8 cellular contexts compared by ENCODE assay signal in genomic region chr17:40177275-40177874, GRCh38. TPM values are rescaled to one million over a fixed set of nuclear protein-coding genes. Genes with fewer than 3 reads are reported as not detected.
DNase-seq lines count a peak whose midpoint lies in the region; ATAC-seq and TF ChIP-seq lines count a peak whose summit lies in the region.

Gene RAPGEFL1 (plus strand): TSS chr17:40177470. CDS start chr17:40177862, 392 bp downstream.

- no peaks in the 10 kb centered on the region for H4K20me1 ChIP-seq in HCT116 (ENCODE audit: insufficient read depth)

- TF ChIP-seq CTCF in CD14-positive monocyte (IDR thresholded peaks at IDR 0.05) = no peak
- TF ChIP-seq CTCF in HCT116 (IDR thresholded peaks at IDR 0.05 in 2 of 3, conservative IDR thresholded peaks at IDR 0.05 in 1 of 3; ENCODE audit: borderline replicate concordance in 1 of 3, insufficient read depth in 1 of 3, low read depth in 2 of 3, low read length in 2 of 3) = no peak
- TF ChIP-seq CTCF in epithelial cell of proximal tubule (conservative IDR thresholded peaks at IDR 0.05; ENCODE audit: low read depth, low read length) = no peak

- peaks cover 0 to 3% (median 0%) of the 10 kb centered on the region in 7 donors for H3K9me3 Mint-ChIP-seq in CD14-positive monocyte

- no peaks in the 10 kb centered on the region for H3K79me2 ChIP-seq in HCT116 (ENCODE audit: insufficient read depth, low read length)

- no peak for TF ChIP-seq POLR2A in HCT116 (IDR thresholded peaks at IDR 0.05; ENCODE audit: borderline replicate concordance, extremely low read depth, insufficient read depth, insufficient read length)

- H3K36me3 Mint-ChIP-seq in CD14-positive monocyte = peaks cover 35 to 47% of the 10 kb centered on the region in 2 donors

- no peak within 1 kb of the TSS for H2AFZ ChIP-seq in HCT116 (ENCODE audit: low read depth, low read length, poor library complexity, severe bottlenecking)

- no peak for TF ChIP-seq RAD21 in HCT116 (IDR thresholded peaks at IDR 0.05; ENCODE audit: low read depth)

- RAD21 ChIA-PET in HCT116 (lab: Charles Lee; ENCODE audit: low non-redundant PET in 1 of 2, low total read pairs in 2 of 2, uncharacterized antibody in 2 of 2, unreplicated experiment in 2 of 2) = no interaction called here

- BruUV-seq in HCT116 (replicated peaks; lab: Mats Ljungman, UMichigan) = no TSS peak

- H3K4me1 Mint-ChIP-seq in CD14-positive monocyte = peaks cover 9% of the 10 kb centered on the region

- H3K4me2 ChIP-seq in HCT116 (ENCODE audit: low read length) = peak within 1 kb of the TSS; percentile 67

- peak; percentile 69 for DNase-seq in CD14-positive monocyte (ENCODE audit: low spot score)
- DNase-seq in HCT116 (ENCODE audit: low read depth, low spot score) = no peak
- DNase-seq in NCI-H774 (lab: John Stamatoyannopoulos, UW) = peak; percentile 64
- DNase-seq in activated T-cell treated with anti-CD3 and anti-CD28 coated beads for 48 hours (ENCODE audit: low read depth) = peak; percentile 85
- DNase-seq in epithelial cell of proximal tubule (ENCODE audit: low read depth) = no peak
- DNase-seq in stimulated activated CD8-positive, alpha-beta memory T cell treated with anti-CD3 and anti-CD28 coated beads, Interleukin-7, amount 100 ng/mL, for 24 hours (ENCODE audit: low read depth) = peak; percentile 77

- intact Hi-C loops in CD14-positive monocyte (cut with micrococcal nuclease) = no loop called here
- intact Hi-C loops in HCT116 (cut with micrococcal nuclease) = no loop called here

- H3K9me2 ChIP-seq in HCT116 (ENCODE audit: insufficient read depth) = no peaks in the 10 kb centered on the region

- peaks cover 0 to 10% of the 10 kb centered on the region in 2 experiments; a peak in 1 of 4 replicates for H3K36me3 ChIP-seq in HCT116 (ENCODE audit: control insufficient read depth in 1 of 2, insufficient read depth in 2 of 2, low read length in 2 of 2)
- H3K36me3 ChIP-seq in mucosa of stomach (ENCODE audit: control insufficient read depth, insufficient read depth, low read length) = no peaks in the 10 kb centered on the region

- H3K9me3 ChIP-seq in HCT116 (ENCODE audit: control insufficient read depth in 1 of 2, insufficient read depth in 1 of 2, low read depth in 1 of 2, low read length in 2 of 2) (no peaks in the 10 kb centered on the region), mucosa of stomach (ENCODE audit: control insufficient read depth, low read length) (no peaks in the 10 kb centered on the region)

- H3K27me3 ChIP-seq in HCT116 (ENCODE audit: insufficient read depth, low read length) (no peaks in the 10 kb centered on the region), mucosa of stomach (ENCODE audit: control insufficient read depth, insufficient read depth, low read length) (no peaks in the 10 kb centered on the region)

- H3K27ac ChIP-seq in HCT116 (ENCODE audit: low read depth, low read length) = peak within 1 kb of the TSS; percentile 86

- CTCF ChIA-PET in HCT116 (lab: Charles Lee) = no interaction called here

- H3K9ac ChIP-seq in HCT116 (ENCODE audit: low read length) (peak within 1 kb of the TSS; percentile 35), mucosa of stomach (ENCODE audit: low read length) (peak within 1 kb of the TSS; percentile 81)

- H3K4me3 Mint-ChIP-seq in CD14-positive monocyte = peak within 1 kb of the TSS; percentile 50 to 84

- POLR2A ChIA-PET in HCT116 (lab: Charles Lee) = no interaction called here

- peak; percentile 63 for ATAC-seq in HCT116
- ATAC-seq in GM21360 (IDR thresholded peaks at IDR 0.05; ENCODE audit: unreplicated experiment) = no peak

- H3K27ac Mint-ChIP-seq in CD14-positive monocyte = peak within 1 kb of the TSS in 2 of 7 donors; percentile 25 to 73

- peaks cover 7 to 21% (median 11%) of the 10 kb centered on the region in 3 donors for H3K27me3 Mint-ChIP-seq in CD14-positive monocyte (ENCODE audit: low read depth in 3 of 3)

- H3K4me1 ChIP-seq in HCT116 (ENCODE audit: control insufficient read depth in 1 of 2, insufficient read depth in 2 of 2, low read length in 2 of 2) (peaks cover 49 to 60% of the 10 kb centered on the region in 2 experiments), mucosa of stomach (ENCODE audit: control insufficient read depth, insufficient read depth, low read length) (peaks cover 48% of the 10 kb centered on the region)

- H3K4me3 ChIP-seq in HCT116 (replicated peaks in 1 of 2; ENCODE audit: low read depth in 1 of 2, low read length in 2 of 2) = peak within 1 kb of the TSS in 1 of 2 experiments; percentile 43; a peak in 2 of 4 replicates
- H3K4me3 ChIP-seq in epithelial cell of proximal tubule (ENCODE audit: low read depth, low read length) = peak within 1 kb of the TSS; percentile 57
- H3K4me3 ChIP-seq in mucosa of stomach (ENCODE audit: low read length) = peak within 1 kb of the TSS; percentile 66

TF ChIP-seq in HCT116, 20 proteins besides CTCF, POLR2A, EP300 and RAD21:
- peak; percentile 82 for TF ChIP-seq EGR1 (IDR thresholded peaks at IDR 0.05; ENCODE audit: low read depth)
- peak; percentile 86 for TF ChIP-seq MAX (IDR thresholded peaks at IDR 0.05)
- TF ChIP-seq EZH2 (IDR thresholded peaks at IDR 0.05) = no peak
- no peak for TF ChIP-seq POLR2AphosphoS5 (IDR thresholded peaks at IDR 0.05; ENCODE audit: low read depth, low read length)
- TF ChIP-seq ATF3 (IDR thresholded peaks at IDR 0.05) = no peak
TF ChIP-seq in HCT116: peak in this region for 2.

RNA-seq across cellular contexts. Expression of gene RAPGEFL1, which starts in this region (rescaled TPM):
- polyA plus RNA-seq in CD14-positive monocyte = under 1 TPM; 0.09 to 0.10 TPM
- total RNA-seq in HCT116 (2021; ENCODE audit: unreplicated experiment) = 9.7 TPM
- polyA plus RNA-seq in HCT116 (2012) = 4.9 and 6.1 TPM in 2 replicates
- total RNA-seq in epithelial cell of proximal tubule = 2.1 and 2.8 TPM in 2 replicates

Comparison
In these comparisons a context has a peak if more than half of its experiments do, and no peak if none do; other contexts are left out.
1. Peak in DNase-seq in CD14-positive monocyte; RNA of the gene not detected or under 1 TPM.
2. DNase-seq: peak in NCI-H774 (single experiment), activated T-cell treated with anti-CD3 and anti-CD28 coated beads for 48 hours (single experiment) and stimulated activated CD8-positive, alpha-beta memory T cell treated with anti-CD3 and anti-CD28 coated beads, Interleukin-7, amount 100 ng/mL, for 24 hours (single experiment); none in HCT116 (single experiment) and epithelial cell of proximal tubule (single experiment).